8 cellular contexts compared by ENCODE assay signal in genomic region chr5:893137-893506, GRCh38. TPM values are rescaled to one million over a fixed set of nuclear protein-coding genes. Genes with fewer than 3 reads are reported as not detected.
A peak's percentile ranks its signal among the peaks of the same experiment; 100 is the strongest.
DNase-seq lines count a peak whose midpoint lies in the region; ATAC-seq and TF ChIP-seq lines count a peak whose summit lies in the region.

No MANE protein-coding gene starts in this region.

- TF ChIP-seq CTCF in WERI-Rb-1 (IDR thresholded peaks at IDR 0.05; ENCODE audit: low read depth, low read length) (no peak), testis (IDR thresholded peaks at IDR 0.05) (no peak)

- H3K27ac ChIP-seq in WERI-Rb-1, result peak overlapping the region; percentile 94
- no peak overlapping the region for H3K27ac ChIP-seq in iPS-20b (ENCODE audit: low read length)
- H3K27ac ChIP-seq in testis, result peak overlapping the region in 1 of 2 donors; percentile 89

- ATAC-seq in GM18511 (IDR thresholded peaks at IDR 0.05; ENCODE audit: unreplicated experiment) (peak; percentile 9), HG02938 (IDR thresholded peaks at IDR 0.05; ENCODE audit: unreplicated experiment) (peak; percentile 12), HG03095 (IDR thresholded peaks at IDR 0.05; ENCODE audit: unreplicated experiment) (no peak)

- 0 to 2% methylated on average over 4 to 12 of the region's 31 CpGs for WGBS in testis, 2 donors

- H3K9me3 ChIP-seq in WERI-Rb-1 (ENCODE audit: severe bottlenecking) (no peaks in the 10 kb centered on the region), iPS-20b (ENCODE audit: insufficient read depth, low read depth, low read length) (no peaks in the 10 kb centered on the region), testis (no peaks in the 10 kb centered on the region)

- peak overlapping the region; percentile 98 for H3K9ac ChIP-seq in iPS-20b (ENCODE audit: low read depth, low read length)

- TF ChIP-seq POLR2A in testis (IDR thresholded peaks at IDR 0.05), result no peak

- peaks cover 73% of the 10 kb centered on the region for H3K36me3 ChIP-seq in WERI-Rb-1
- H3K36me3 ChIP-seq in iPS-20b (ENCODE audit: insufficient read depth, low read depth, low read length), result peaks cover 60% of the 10 kb centered on the region
- no peaks in the 10 kb centered on the region for H3K36me3 ChIP-seq in testis (ENCODE audit: low read depth, missing control alignments)

- intact Hi-C loops in testis (cut with DNase I; ENCODE audit: low total_unique reads), result no loop called here

- DNase-seq in WERI-Rb-1 (no peak), testis (no peak), T1000 (lab: John Stamatoyannopoulos, UW) (no peak), NCI-H1694 treated with DMSO at 0.1 percent for 48 hours (lab: John Stamatoyannopoulos, UW) (no peak)

- H3K4me1 ChIP-seq in iPS-20b (ENCODE audit: insufficient read depth, low read length) (peaks cover 4% of the 10 kb centered on the region; the same call in 1 of the 2 replicates), testis (peaks cover 12% of the 10 kb centered on the region)

- H3K4me3 ChIP-seq in WERI-Rb-1 (ENCODE audit: low read depth, low read length) (peak overlapping the region; percentile 78), iPS-20b (ENCODE audit: low read length) (peak overlapping the region; percentile 97), testis (peak overlapping the region; percentile 79 to 95)

- H3K27me3 ChIP-seq in WERI-Rb-1 (ENCODE audit: insufficient read depth, low read depth, severe bottlenecking), result no peaks in the 10 kb centered on the region
- H3K27me3 ChIP-seq in iPS-20b (ENCODE audit: insufficient read depth, low read length), result no peaks in the 10 kb centered on the region
- no peaks in the 10 kb centered on the region for H3K27me3 ChIP-seq in testis

RNA-seq across cellular contexts. Expression of gene TRIP13, which starts 0.4 kb away (rescaled TPM):
- total RNA-seq in testis, result 10 to 100 TPM; 34.3 to 49.1 TPM
- 71.6 TPM for polyA plus RNA-seq in testis (ENCODE audit: insufficient read depth, low read depth, low replicate concordance)

RNA-seq across cellular contexts. Expression of gene BRD9, which starts 0.5 kb away (rescaled TPM):
- 100 to 1,000 TPM in 1 of 2 donors, 10 to 100 TPM in 1; 68.6 to 101 TPM for total RNA-seq in testis
- 51.5 TPM for polyA plus RNA-seq in testis (ENCODE audit: insufficient read depth, low read depth, low replicate concordance)

RNA-seq across cellular contexts. Expression of gene ZDHHC11, which starts 42.3 kb away (rescaled TPM):
- 10 to 100 TPM; 37.2 to 39.7 TPM for total RNA-seq in testis
- polyA plus RNA-seq in testis (ENCODE audit: insufficient read depth, low read depth, low replicate concordance), result 22.9 TPM
